22 cellular contexts compared by ENCODE assay signal in genomic region chr14:83129503-83129902, GRCh38.
DNase-seq lines count a peak whose midpoint lies in the region; ATAC-seq and TF ChIP-seq lines count a peak whose summit lies in the region.
"Had no signal": no experiment of that assay in that cellular context is flagged by ENCODE, and none has a peak within 500 bp of the region (broad histone marks: within the 10 kb centered on the region; RNA-seq: fewer than 3 reads in every experiment).

No MANE protein-coding gene starts in this region.

- WGBS in adrenal gland, 4 donors, result 72 to 85% (median 76%) methylated on average over 3 of the region's 3 CpGs

- no peak overlapping the region for H3K27ac ChIP-seq in adrenal gland
- H3K27ac ChIP-seq: BLaER1 had no signal

- H3K4me1 Mint-ChIP-seq in mesothelial cell of epicardium, result peaks cover 37% of the 10 kb centered on the region
- H3K4me1 Mint-ChIP-seq: CD4-positive, alpha-beta memory T cell; CD4-positive, CD25-positive, alpha-beta regulatory T cell; CD8-positive, alpha-beta memory T cell had no signal

- TF ChIP-seq CTCF in mesothelial cell of epicardium (IDR thresholded peaks at IDR 0.05; ENCODE audit: unreplicated experiment), result no peak
- TF ChIP-seq CTCF in adrenal gland (IDR thresholded peaks at IDR 0.05), result no peak

- H3K36me3 ChIP-seq in adrenal gland (replicated peaks in 1 of 2), result no peaks in the 10 kb centered on the region
- H3K36me3 ChIP-seq: BE2C, BLaER1 had no signal

- H3K9me3 ChIP-seq in adrenal gland (replicated peaks in 1 of 3), result no peaks in the 10 kb centered on the region
- H3K9me3 ChIP-seq: BE2C, BLaER1 had no signal

- no peak for ATAC-seq in GM19351 (IDR thresholded peaks at IDR 0.05; ENCODE audit: unreplicated experiment)

- no peak overlapping the region for H3K4me3 Mint-ChIP-seq in mesothelial cell of epicardium
- H3K4me3 Mint-ChIP-seq: CD14-positive monocyte; CD4-positive, alpha-beta memory T cell; CD4-positive, CD25-positive, alpha-beta regulatory T cell; CD8-positive, alpha-beta memory T cell had no signal

- intact Hi-C loops in adrenal gland (cut with DNase I), result no loop called here

- peak; percentile 46 for DNase-seq in NCI-H1048 (lab: John Stamatoyannopoulos, UW)
- peak; percentile 7 for DNase-seq in cerebellum (ENCODE audit: low spot score)
- no peak for DNase-seq in mesothelial cell of epicardium (ENCODE audit: low spot score in 2 of 2, unreplicated experiment in 2 of 2)
- no peak for DNase-seq in adrenal gland
- DNase-seq: 8988T; ACHN; BE2C; C1 segment of cervical spinal cord; CD4-positive, alpha-beta memory T cell; CD4-positive, CD25-positive, alpha-beta regulatory T cell; CD8-positive, alpha-beta memory T cell; COR-L47; DMS 273 treated with DMSO at 0.1 percent for 48 hours; DMS153; DMS53; DMS79; DND-41; EL; GF-D8 had no signal

- no peak overlapping the region for H3K27ac Mint-ChIP-seq in mesothelial cell of epicardium
- H3K27ac Mint-ChIP-seq: CD14-positive monocyte; CD4-positive, alpha-beta memory T cell; CD4-positive, CD25-positive, alpha-beta regulatory T cell; CD8-positive, alpha-beta memory T cell had no signal

- no peaks in the 10 kb centered on the region for H3K27me3 ChIP-seq in adrenal gland
- H3K27me3 ChIP-seq: BE2C, BLaER1 had no signal

- no peaks in the 10 kb centered on the region for H3K4me1 ChIP-seq in adrenal gland (replicated peaks in 1 of 2)
- H3K4me1 ChIP-seq: BE2C, BLaER1 had no signal

- no peak overlapping the region for H3K4me3 ChIP-seq in adrenal gland
- H3K4me3 ChIP-seq: BLaER1 had no signal

- no peaks in the 10 kb centered on the region for H3K27me3 Mint-ChIP-seq in mesothelial cell of epicardium (ENCODE audit: low read depth)
- H3K27me3 Mint-ChIP-seq: CD4-positive, alpha-beta memory T cell; CD4-positive, CD25-positive, alpha-beta regulatory T cell; CD8-positive, alpha-beta memory T cell had no signal

- no peak for TF ChIP-seq POLR2A in adrenal gland (IDR thresholded peaks at IDR 0.05)

- H3K36me3 Mint-ChIP-seq in mesothelial cell of epicardium, result no peaks in the 10 kb centered on the region
- H3K36me3 Mint-ChIP-seq: CD14-positive monocyte; CD4-positive, alpha-beta memory T cell; CD4-positive, CD25-positive, alpha-beta regulatory T cell; CD8-positive, alpha-beta memory T cell had no signal

- no peaks in the 10 kb centered on the region for H3K9me3 Mint-ChIP-seq in mesothelial cell of epicardium

Comparison
In these comparisons a context has a peak if more than half of its experiments do, and no peak if none do; other contexts are left out.
1. DNase-seq: peak in NCI-H1048 (single experiment) and cerebellum (single experiment); none in mesothelial cell of epicardium (0 of 2) and adrenal gland (0 of 7).